ENCODE assay signal across 18 cellular contexts in genomic region chr7:1463685-1464223, GRCh38. TPM values are rescaled to one million over a fixed set of nuclear protein-coding genes. Genes with fewer than 3 reads are reported as not detected.
DNase-seq lines count a peak whose midpoint lies in the region; TF ChIP-seq lines count a peak whose summit lies in the region.
"Had no signal": no experiment of that assay in that cellular context is flagged by ENCODE, and none has a peak within 500 bp of the region (broad histone marks: within the 10 kb centered on the region; RNA-seq: fewer than 3 reads in every experiment).

No MANE protein-coding gene starts in this region.

- POLR2A ChIA-PET in activated CD4-positive, alpha-beta memory T cell treated with anti-CD3 and anti-CD28 coated beads for 36 hours (lab: Charles Lee): no interaction called here

- TF ChIP-seq EP300 in tibial nerve (IDR thresholded peaks at IDR 0.05): no peak

- no peak overlapping the region for H3K18ac ChIP-seq in mesenchymal stem cell (ENCODE audit: low read depth in 1 of 2, low read length in 2 of 2)

- H3K27me3 ChIP-seq in mesenchymal stem cell (ENCODE audit: control insufficient read depth in 1 of 2, insufficient read depth in 1 of 2, low read length in 2 of 2): no peaks in the 10 kb centered on the region
- H3K27me3 ChIP-seq in tibial nerve: no peaks in the 10 kb centered on the region
- H3K27me3 ChIP-seq: SJCRH30 had no signal

- H3K4ac ChIP-seq in mesenchymal stem cell (ENCODE audit: low read depth in 1 of 2, low read length in 2 of 2): no peak overlapping the region

- H4K91ac ChIP-seq in mesenchymal stem cell (ENCODE audit: low read length): peak overlapping the region; percentile 41

- H3K4me3 ChIP-seq in mesenchymal stem cell (ENCODE audit: insufficient read depth in 1 of 2, low read depth in 1 of 2, low read length in 2 of 2) (no peak overlapping the region), tibial nerve (no peak overlapping the region)
- H3K4me3 ChIP-seq: BLaER1 treated with 17β-estradiol and CSF1 and Interleukin-3, amounts not matched to agents 10 nM and 100 nM; HAP-1; SJCRH30 had no signal

- H3K79me1 ChIP-seq in mesenchymal stem cell (replicated peaks; ENCODE audit: low read length, poor library complexity, severe bottlenecking): peaks cover under 1% of the 10 kb centered on the region

- H2BK15ac ChIP-seq in mesenchymal stem cell (ENCODE audit: low read depth, poor library complexity, severe bottlenecking): peak overlapping the region; percentile 71

- H3K4me1 ChIP-seq in mesenchymal stem cell (ENCODE audit: control insufficient read depth, insufficient read depth, low read depth, low read length) (peaks cover 32% of the 10 kb centered on the region), tibial nerve (peaks cover 0 to 71% (median 59%) of the 10 kb centered on the region in 4 donors)
- H3K4me1 ChIP-seq: SJCRH30 had no signal

- H3K27ac ChIP-seq in mesenchymal stem cell (ENCODE audit: low read length, poor library complexity, severe bottlenecking) (no peak overlapping the region), tibial nerve (peak overlapping the region in 3 of 4 donors; percentile 17 to 91 (median 90))
- H3K27ac ChIP-seq: BLaER1 treated with 17β-estradiol and CSF1 and Interleukin-3, amounts not matched to agents 10 nM and 100 nM; SJCRH30 had no signal

- no peak overlapping the region for H3K23ac ChIP-seq in mesenchymal stem cell (ENCODE audit: low read length in 2 of 2)

- CTCF ChIA-PET in activated CD4-positive, alpha-beta memory T cell treated with anti-CD3 and anti-CD28 coated beads for 36 hours (lab: Charles Lee): interaction anchor here (1.9 kb wide), 1 partner anchor 11 kb away, joined by 12 read pairs; no protein-coding TSS in a partner anchor

- H3K27me3 Mint-ChIP-seq in activated CD4-positive, alpha-beta memory T cell treated with anti-CD3 and anti-CD28 coated beads for 36 hours: no peaks in the 10 kb centered on the region

- DNase-seq in HT-29 (ENCODE audit: low spot score) (peak; percentile 31), SW480 (ENCODE audit: low spot score) (peak; percentile 38), mesenchymal stem cell (no peak), tibial nerve (ENCODE audit: low spot score in 2 of 2) (no peak), hippocampal formation (lab: John Stamatoyannopoulos, UW) (no peak), iPS-NIHi11 (ENCODE audit: low spot score) (no peak)
- DNase-seq in activated CD4-positive, alpha-beta memory T cell treated with anti-CD3 and anti-CD28 coated beads for 36 hours: no peak
- DNase-seq: CD8-positive, alpha-beta T cell; DND-41; NCI-H1417 treated with DMSO at 0.1 percent for 48 hours; NCI-H187 treated with DMSO at 0.1 percent for 48 hours; NCI-H2227 treated with DMSO at 0.1 percent for 48 hours; NCI-H524; NCI-H82; RPMI8226; SJCRH30 had no signal

- H3K36me3 ChIP-seq in mesenchymal stem cell (ENCODE audit: control insufficient read depth in 1 of 2, insufficient read depth in 2 of 2, low read depth in 1 of 2, low read length in 2 of 2) (peaks cover 0 to 16% of the 10 kb centered on the region in 2 experiments), tibial nerve (peaks cover 0 to 5% (median 0%) of the 10 kb centered on the region in 3 donors)
- H3K36me3 ChIP-seq: HAP-1, SJCRH30 had no signal

- no peak overlapping the region for H2BK12ac ChIP-seq in mesenchymal stem cell (ENCODE audit: low read length in 2 of 2)

- TF ChIP-seq CTCF in tibial nerve (IDR thresholded peaks at IDR 0.05): no peak

- 95% methylated on average over 17 of the region's 18 CpGs for WGBS in mesenchymal stem cell
- WGBS in tibial nerve, 2 donors: 55 to 58% methylated on average over 17 to 18 of the region's 18 CpGs

- H3K9ac ChIP-seq in mesenchymal stem cell (ENCODE audit: low read length): no peak overlapping the region
- H3K9ac ChIP-seq: BLaER1 treated with 17β-estradiol and CSF1 and Interleukin-3, amounts not matched to agents 10 nM and 100 nM had no signal

- H4K8ac ChIP-seq in mesenchymal stem cell (ENCODE audit: low read length): no peak overlapping the region

- no peak overlapping the region for H2AK5ac ChIP-seq in mesenchymal stem cell (ENCODE audit: low read length, severe bottlenecking)

- TF ChIP-seq POLR2A in tibial nerve (IDR thresholded peaks at IDR 0.05): no peak

- no peaks in the 10 kb centered on the region for H3K36me3 Mint-ChIP-seq in activated CD4-positive, alpha-beta memory T cell treated with anti-CD3 and anti-CD28 coated beads for 36 hours
- H3K36me3 Mint-ChIP-seq: CD8-positive, alpha-beta T cell had no signal

- no peaks in the 10 kb centered on the region for H3K9me3 Mint-ChIP-seq in activated CD4-positive, alpha-beta memory T cell treated with anti-CD3 and anti-CD28 coated beads for 36 hours
- H3K9me3 Mint-ChIP-seq: CD8-positive, alpha-beta T cell had no signal

- intact Hi-C loops in activated CD4-positive, alpha-beta memory T cell treated with anti-CD3 and anti-CD28 coated beads for 36 hours (cut with micrococcal nuclease): loop anchor here (5.0 kb wide), 1 partner anchor 39 kb away; the partner anchor contains the start of gene INTS1

- H3K27ac Mint-ChIP-seq in activated CD4-positive, alpha-beta memory T cell treated with anti-CD3 and anti-CD28 coated beads for 36 hours: no peak overlapping the region
- H3K27ac Mint-ChIP-seq: CD8-positive, alpha-beta T cell had no signal

- H2BK120ac ChIP-seq in mesenchymal stem cell (ENCODE audit: low read depth, low read length): no peak overlapping the region

- peaks cover 5% of the 10 kb centered on the region for H3K4me1 Mint-ChIP-seq in activated CD4-positive, alpha-beta memory T cell treated with anti-CD3 and anti-CD28 coated beads for 36 hours (ENCODE audit: low read depth)

- H2AFZ ChIP-seq in mesenchymal stem cell (ENCODE audit: low read depth, low read length): no peak overlapping the region

- no peak overlapping the region for H3K4me2 ChIP-seq in mesenchymal stem cell (ENCODE audit: low read length, poor library complexity, severe bottlenecking)
- H3K4me2 ChIP-seq: BLaER1 treated with 17β-estradiol and CSF1 and Interleukin-3, amounts not matched to agents 10 nM and 100 nM had no signal

- no peak overlapping the region for H3K4me3 Mint-ChIP-seq in activated CD4-positive, alpha-beta memory T cell treated with anti-CD3 and anti-CD28 coated beads for 36 hours
- H3K4me3 Mint-ChIP-seq: CD8-positive, alpha-beta T cell had no signal

- no peak overlapping the region for H3K14ac ChIP-seq in mesenchymal stem cell (ENCODE audit: low read length in 2 of 2)

- H3K9me3 ChIP-seq in mesenchymal stem cell (ENCODE audit: control insufficient read depth, low read length) (no peaks in the 10 kb centered on the region), tibial nerve (no peaks in the 10 kb centered on the region)
- H3K9me3 ChIP-seq: BLaER1 treated with 17β-estradiol and CSF1 and Interleukin-3, amounts not matched to agents 10 nM and 100 nM; HAP-1; SJCRH30 had no signal

- H2BK5ac ChIP-seq in mesenchymal stem cell (ENCODE audit: low read depth, low read length, poor library complexity, severe bottlenecking): no peak overlapping the region

RNA-seq across cellular contexts. Expression of gene MICALL2, which starts 4.5 kb away (rescaled TPM):
- 151 and 155 TPM in 2 replicates for total RNA-seq in HT-29 (2014; rRNA removed; shearing (Covaris generic))
- 31.0 TPM for polyA plus RNA-seq in mesenchymal stem cell (2013, experiment 1 of 2)
- 31.5 TPM for polyA plus RNA-seq in mesenchymal stem cell (2013, experiment 2 of 2)
- 100 to 1,000 TPM in 2 of 4 donors, 10 to 100 TPM in 2; 67.6 to 153 (median 104) TPM for total RNA-seq in tibial nerve
- 1 to 10 TPM; 4.3 to 6.0 TPM for total RNA-seq in activated CD4-positive, alpha-beta memory T cell treated with anti-CD3 and anti-CD28 coated beads for 36 hours

RNA-seq across cellular contexts. Expression of gene INTS1, which starts 40.4 kb away (rescaled TPM):
- 117 and 141 TPM in 2 replicates for total RNA-seq in HT-29 (2014; rRNA removed; shearing (Covaris generic))
- polyA plus RNA-seq in mesenchymal stem cell (2013, experiment 1 of 2): 23.4 TPM
- polyA plus RNA-seq in mesenchymal stem cell (2013, experiment 2 of 2): 22.7 TPM
- 10 to 100 TPM; 45.7 to 81.6 (median 52.3) TPM for total RNA-seq in tibial nerve
- 10 to 100 TPM; 86.4 to 92.5 TPM for total RNA-seq in activated CD4-positive, alpha-beta memory T cell treated with anti-CD3 and anti-CD28 coated beads for 36 hours

Comparison
In these comparisons a context has a peak if more than half of its experiments do, and no peak if none do; other contexts are left out.
1. DNase-seq: peak in HT-29 (single experiment) and SW480 (single experiment); none in mesenchymal stem cell (single experiment), tibial nerve (0 of 2), hippocampal formation (0 of 2), iPS-NIHi11 (single experiment) and activated CD4-positive, alpha-beta memory T cell treated with anti-CD3 and anti-CD28 coated beads for 36 hours (single experiment).
2. RNA of gene MICALL2, which starts 4.5 kb away (total RNA-seq): 151 to 155 TPM in HT-29 and 67.6 to 153 TPM in tibial nerve; 4.3 to 6.0 TPM in activated CD4-positive, alpha-beta memory T cell treated with anti-CD3 and anti-CD28 coated beads for 36 hours; every median in the first group is over 4 times any median in the second.